Comparison of ENCODE assay signal across 8 cellular contexts in the genomic region with DNA sequence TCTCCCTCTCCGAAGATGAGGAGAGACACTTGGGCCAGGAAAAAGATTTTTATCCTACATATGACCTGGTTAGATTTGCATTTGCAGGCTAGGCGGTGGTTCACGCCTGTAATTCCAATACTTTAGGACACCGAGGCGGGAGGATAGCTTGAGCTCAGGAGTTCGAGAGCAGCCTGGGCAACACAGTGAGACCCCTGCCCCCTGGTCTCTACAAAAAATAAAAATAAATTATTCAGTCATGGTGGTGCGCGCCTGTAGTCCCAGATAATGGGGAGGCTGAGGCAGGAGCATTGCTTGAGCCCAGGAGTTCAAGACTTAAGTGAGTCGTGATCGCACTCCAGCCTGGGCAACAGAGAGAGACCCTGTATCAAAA. TPM values are rescaled to one million over a fixed set of nuclear protein-coding genes. Genes with fewer than 3 reads are reported as not detected.
DNase-seq lines count a peak whose midpoint lies in the region; ATAC-seq and TF ChIP-seq lines count a peak whose summit lies in the region.

No MANE protein-coding gene starts in this region.

- ATAC-seq in activated CD8-positive, alpha-beta T cell treated with anti-CD3 and anti-CD28 coated beads, Interleukin-2, amount 10 ng/mL, durations not matched to agents 7 days and 5 days: no peak
- ATAC-seq in stimulated activated memory B cell treated with anti-CD40 and anti-IgM and Interleukin-4, amounts not matched to agents 10 μg/mL and 1 μg/mL and 100 μg/mL, for 72 hours: no peak
- ATAC-seq in HG03354 (IDR thresholded peaks at IDR 0.05; ENCODE audit: poor library complexity, severe bottlenecking, unreplicated experiment): no peak
- no peak for ATAC-seq in GM21825 (IDR thresholded peaks at IDR 0.05; ENCODE audit: unreplicated experiment)

- H3K27me3 ChIP-seq in HL-60 (ENCODE audit: insufficient read depth, poor library complexity, severe bottlenecking): no peaks in the 10 kb centered on the region

- H3K9me3 ChIP-seq in iPS-18c (ENCODE audit: control insufficient read depth, insufficient read depth, low read length): no peaks in the 10 kb centered on the region

- DNase-seq in HL-60 (ENCODE audit: low read depth in 1 of 2, low spot score in 1 of 2) (no peak), NCI-H1694 treated with DMSO at 0.1 percent for 48 hours (lab: John Stamatoyannopoulos, UW) (no peak), NCI-H2107 (lab: John Stamatoyannopoulos, UW) (no peak)
- DNase-seq in activated CD8-positive, alpha-beta T cell treated with anti-CD3 and anti-CD28 coated beads, Interleukin-2, amount 10 ng/mL, durations not matched to agents 7 days and 5 days: no peak

- peak overlapping the region; percentile 92 for H3K4me3 Mint-ChIP-seq in activated CD8-positive, alpha-beta T cell treated with anti-CD3 and anti-CD28 coated beads, Interleukin-2, amount 10 ng/mL, durations not matched to agents 7 days and 5 days
- H3K4me3 Mint-ChIP-seq in stimulated activated memory B cell treated with anti-CD40 and anti-IgM and Interleukin-4, amounts not matched to agents 10 μg/mL and 1 μg/mL and 100 μg/mL, for 72 hours: peak overlapping the region; percentile 98

- peak overlapping the region; percentile 72 for H3K4me3 ChIP-seq in HL-60 (replicated peaks; ENCODE audit: insufficient read depth, low read length)
- peak overlapping the region; percentile 71; the same call in 1 of the 2 replicates for H3K4me3 ChIP-seq in iPS-18c (ENCODE audit: insufficient read depth, low read depth, low read length)

- H3K27ac ChIP-seq in HL-60 (replicated peaks): no peak overlapping the region

- H3K4me1 Mint-ChIP-seq in activated CD8-positive, alpha-beta T cell treated with anti-CD3 and anti-CD28 coated beads, Interleukin-2, amount 10 ng/mL, durations not matched to agents 7 days and 5 days (ENCODE audit: low read depth): peaks cover 11% of the 10 kb centered on the region
- H3K4me1 Mint-ChIP-seq in stimulated activated memory B cell treated with anti-CD40 and anti-IgM and Interleukin-4, amounts not matched to agents 10 μg/mL and 1 μg/mL and 100 μg/mL, for 72 hours: peaks cover 21% of the 10 kb centered on the region

- CTCF ChIA-PET in activated CD8-positive, alpha-beta T cell treated with anti-CD3 and anti-CD28 coated beads, Interleukin-2, amount 10 ng/mL, durations not matched to agents 7 days and 5 days (lab: Charles Lee): interaction anchor here (0.8 to 2.4 kb wide), 9 partner anchors 10 to 313 kb away, joined by 3 to 47 read pairs (median 4); a partner anchor contains a TSS

- POLR2A ChIA-PET in activated CD8-positive, alpha-beta T cell treated with anti-CD3 and anti-CD28 coated beads, Interleukin-2, amount 10 ng/mL, durations not matched to agents 7 days and 5 days (lab: Charles Lee): interaction anchor here (0.7 to 3.1 kb wide), 5 partner anchors 11 to 102 kb away, joined by 3 to 28 read pairs (median 3); a partner anchor contains a TSS

- no peaks in the 10 kb centered on the region for H3K27me3 Mint-ChIP-seq in activated CD8-positive, alpha-beta T cell treated with anti-CD3 and anti-CD28 coated beads, Interleukin-2, amount 10 ng/mL, durations not matched to agents 7 days and 5 days (ENCODE audit: low read depth)
- no peaks in the 10 kb centered on the region for H3K27me3 Mint-ChIP-seq in stimulated activated memory B cell treated with anti-CD40 and anti-IgM and Interleukin-4, amounts not matched to agents 10 μg/mL and 1 μg/mL and 100 μg/mL, for 72 hours

- H3K36me3 Mint-ChIP-seq in activated CD8-positive, alpha-beta T cell treated with anti-CD3 and anti-CD28 coated beads, Interleukin-2, amount 10 ng/mL, durations not matched to agents 7 days and 5 days (ENCODE audit: low read depth): no peaks in the 10 kb centered on the region
- peaks cover 17% of the 10 kb centered on the region for H3K36me3 Mint-ChIP-seq in stimulated activated memory B cell treated with anti-CD40 and anti-IgM and Interleukin-4, amounts not matched to agents 10 μg/mL and 1 μg/mL and 100 μg/mL, for 72 hours

- no peak for TF ChIP-seq CTCF in HL-60 (IDR thresholded peaks at IDR 0.05; ENCODE audit: insufficient read depth, low read length)

- H3K27ac Mint-ChIP-seq in activated CD8-positive, alpha-beta T cell treated with anti-CD3 and anti-CD28 coated beads, Interleukin-2, amount 10 ng/mL, durations not matched to agents 7 days and 5 days: peak overlapping the region; percentile 88
- H3K27ac Mint-ChIP-seq in stimulated activated memory B cell treated with anti-CD40 and anti-IgM and Interleukin-4, amounts not matched to agents 10 μg/mL and 1 μg/mL and 100 μg/mL, for 72 hours: peak overlapping the region; percentile 97

- H3K9me3 Mint-ChIP-seq in activated CD8-positive, alpha-beta T cell treated with anti-CD3 and anti-CD28 coated beads, Interleukin-2, amount 10 ng/mL, durations not matched to agents 7 days and 5 days (ENCODE audit: insufficient read depth): no peaks in the 10 kb centered on the region
- H3K9me3 Mint-ChIP-seq in stimulated activated memory B cell treated with anti-CD40 and anti-IgM and Interleukin-4, amounts not matched to agents 10 μg/mL and 1 μg/mL and 100 μg/mL, for 72 hours: no peaks in the 10 kb centered on the region

RNA-seq across cellular contexts. Expression of a gene that starts 7.9 kb away (rescaled TPM):
- 10 to 100 TPM; 50.2 to 52.4 TPM for total RNA-seq in activated CD8-positive, alpha-beta T cell treated with anti-CD3 and anti-CD28 coated beads, Interleukin-2, amount 10 ng/mL, durations not matched to agents 7 days and 5 days

RNA-seq across cellular contexts. Expression of a gene that starts 12.5 kb away (rescaled TPM):
- 100 to 1,000 TPM; 125 to 134 TPM for total RNA-seq in activated CD8-positive, alpha-beta T cell treated with anti-CD3 and anti-CD28 coated beads, Interleukin-2, amount 10 ng/mL, durations not matched to agents 7 days and 5 days

RNA-seq across cellular contexts. Expression of a gene that starts 13.3 kb away (rescaled TPM):
- 10 to 100 TPM; 58.9 to 63.6 TPM for total RNA-seq in activated CD8-positive, alpha-beta T cell treated with anti-CD3 and anti-CD28 coated beads, Interleukin-2, amount 10 ng/mL, durations not matched to agents 7 days and 5 days

RNA-seq across cellular contexts. Expression of a gene that starts 27.5 kb away (rescaled TPM):
- under 1 TPM; 0.47 to 0.63 TPM for total RNA-seq in activated CD8-positive, alpha-beta T cell treated with anti-CD3 and anti-CD28 coated beads, Interleukin-2, amount 10 ng/mL, durations not matched to agents 7 days and 5 days

RNA-seq across cellular contexts. Expression of a gene that starts 27.9 kb away (rescaled TPM):
- 10 to 100 TPM; 25.9 to 30.5 TPM for total RNA-seq in activated CD8-positive, alpha-beta T cell treated with anti-CD3 and anti-CD28 coated beads, Interleukin-2, amount 10 ng/mL, durations not matched to agents 7 days and 5 days
